28 cellular contexts compared by ENCODE assay signal in genomic region chr1:201689647-201690046, GRCh38.
"Had no signal": no experiment of that assay in that cellular context is flagged by ENCODE, and none has a peak within 500 bp of the region (broad histone marks: within the 10 kb centered on the region; RNA-seq: fewer than 3 reads in every experiment).

No MANE protein-coding gene starts in this region.

- H3K4me3 ChIP-seq: pancreas, psoas muscle, right lobe of liver, sigmoid colon, stomach, thoracic aorta, thyroid gland, tibial nerve, upper lobe of right lung, uterus had no signal

- H3K27ac ChIP-seq: neutrophil, pancreas, psoas muscle, right lobe of liver, sigmoid colon, stomach, thoracic aorta, thyroid gland, tibial nerve, upper lobe of right lung, uterus had no signal

- FAIRE-seq: pancreas, small intestine had no signal

- H3K4me1 ChIP-seq: upper lobe of right lung, uterus had no signal

- H3K36me3 ChIP-seq: neutrophil, pancreas, right lobe of liver, sigmoid colon, stomach, thoracic aorta, thyroid gland, tibial nerve, upper lobe of right lung, uterus had no signal

- H3K27me3 ChIP-seq: neutrophil, pancreas, right lobe of liver, sigmoid colon, stomach, thyroid gland, tibial nerve, upper lobe of right lung, uterus had no signal

- H3K36me3 Mint-ChIP-seq: naive thymus-derived CD4-positive, alpha-beta T cell; natural killer cell; stimulated activated effector memory CD8-positive, alpha-beta T cell treated with anti-CD3 and anti-CD28 coated beads, Interleukin-12 subunit alpha, Interleukin-12 subunit beta, amount 100 ng/mL, for 72 hours; stimulated activated naive B cell treated with anti-CD40 and anti-IgM and Interleukin-4, amounts not matched to agents 10 μg/mL and 1 μg/mL and 100 μg/mL, for 72 hours had no signal

- H3K9me3 ChIP-seq: neutrophil, pancreas, psoas muscle, right lobe of liver, sigmoid colon, stomach, thoracic aorta, thyroid gland, tibial nerve, upper lobe of right lung, uterus had no signal

- H3K4me1 Mint-ChIP-seq: naive thymus-derived CD4-positive, alpha-beta T cell; natural killer cell; stimulated activated effector memory CD8-positive, alpha-beta T cell treated with anti-CD3 and anti-CD28 coated beads, Interleukin-12 subunit alpha, Interleukin-12 subunit beta, amount 100 ng/mL, for 72 hours; stimulated activated naive B cell treated with anti-CD40 and anti-IgM and Interleukin-4, amounts not matched to agents 10 μg/mL and 1 μg/mL and 100 μg/mL, for 72 hours had no signal

- H3K27ac Mint-ChIP-seq: naive thymus-derived CD4-positive, alpha-beta T cell; natural killer cell; nephron; progenitor cell of endocrine pancreas; stimulated activated effector memory CD8-positive, alpha-beta T cell treated with anti-CD3 and anti-CD28 coated beads, Interleukin-12 subunit alpha, Interleukin-12 subunit beta, amount 100 ng/mL, for 72 hours; stimulated activated naive B cell treated with anti-CD40 and anti-IgM and Interleukin-4, amounts not matched to agents 10 μg/mL and 1 μg/mL and 100 μg/mL, for 72 hours; stimulated activated naive CD8-positive, alpha-beta T cell treated with anti-CD3 and anti-CD28 coated beads, Interleukin-15, Interleukin-2, amounts not matched to agents 100 ng/mL and 50 ng/mL, for 24 hours had no signal

- H3K4me3 Mint-ChIP-seq: naive thymus-derived CD4-positive, alpha-beta T cell; natural killer cell; nephron; neural crest cell; stimulated activated effector memory CD8-positive, alpha-beta T cell treated with anti-CD3 and anti-CD28 coated beads, Interleukin-12 subunit alpha, Interleukin-12 subunit beta, amount 100 ng/mL, for 72 hours; stimulated activated naive B cell treated with anti-CD40 and anti-IgM and Interleukin-4, amounts not matched to agents 10 μg/mL and 1 μg/mL and 100 μg/mL, for 72 hours; stimulated activated naive CD8-positive, alpha-beta T cell treated with anti-CD3 and anti-CD28 coated beads, Interleukin-15, Interleukin-2, amounts not matched to agents 100 ng/mL and 50 ng/mL, for 24 hours had no signal

- H3K9me3 Mint-ChIP-seq: naive thymus-derived CD4-positive, alpha-beta T cell; natural killer cell; nephron; neural crest cell; stimulated activated effector memory CD8-positive, alpha-beta T cell treated with anti-CD3 and anti-CD28 coated beads, Interleukin-12 subunit alpha, Interleukin-12 subunit beta, amount 100 ng/mL, for 72 hours; stimulated activated naive CD8-positive, alpha-beta T cell treated with anti-CD3 and anti-CD28 coated beads, Interleukin-15, Interleukin-2, amounts not matched to agents 100 ng/mL and 50 ng/mL, for 24 hours had no signal

- DNase-seq: naive thymus-derived CD4-positive, alpha-beta T cell; natural killer cell; nucleus accumbens; pancreas; psoas muscle; right cardiac atrium; right lobe of liver; sigmoid colon; small intestine; stimulated activated CD4-positive, alpha-beta T cell treated with anti-CD3 and anti-CD28 coated beads, Interleukin-15, amount 100 ng/mL, for 24 hours; stimulated activated CD4-positive, alpha-beta T cell treated with anti-CD3 and anti-CD28 coated beads, Interleukin-2, amount 100 ng/mL, for 24 hours; stimulated activated CD4-positive, alpha-beta T cell treated with anti-CD3 and anti-CD28 coated beads, Interleukin-2, amount 100 ng/mL, for 48 hours; stimulated activated CD4-positive, alpha-beta T cell treated with anti-CD3 and anti-CD28 coated beads, Interleukin-4, amount 100 ng/mL, for 24 hours; stimulated activated naive B cell treated with anti-CD40 and anti-IgM and Interleukin-4, amounts not matched to agents 10 μg/mL and 1 μg/mL and 100 μg/mL, for 72 hours; stimulated activated naive CD4-positive, alpha-beta T cell treated with Interleukin-2 at 50 U/mL for 16 hours; stomach; thyroid gland; trophoblast cell; upper lobe of right lung; uterus had no signal

- H3K27me3 Mint-ChIP-seq: progenitor cell of endocrine pancreas; stimulated activated naive CD8-positive, alpha-beta T cell treated with anti-CD3 and anti-CD28 coated beads, Interleukin-15, Interleukin-2, amounts not matched to agents 100 ng/mL and 50 ng/mL, for 24 hours had no signal
